27 cellular contexts compared by ENCODE assay signal in the genomic region with DNA sequence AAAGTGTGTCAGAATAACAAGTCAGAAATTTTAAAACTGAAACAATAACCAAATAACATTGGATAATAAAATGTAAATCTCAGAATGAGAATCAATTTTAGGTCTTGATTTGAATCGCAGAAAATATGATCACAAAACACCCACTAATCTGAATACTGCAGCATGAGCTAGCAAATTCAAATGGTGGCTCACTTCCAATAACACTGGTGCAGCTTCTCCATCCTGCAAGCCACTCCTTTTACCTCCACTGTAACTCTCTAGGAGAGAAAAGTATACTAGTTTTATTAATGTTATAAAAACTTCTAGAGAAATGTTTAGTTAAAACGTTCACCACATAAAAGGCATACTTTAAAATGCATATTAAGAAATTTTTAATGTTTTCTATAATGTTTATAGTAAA. TPM values are rescaled to one million over a fixed set of nuclear protein-coding genes. Genes with fewer than 3 reads are reported as not detected.
DNase-seq lines count a peak whose midpoint lies in the region; TF ChIP-seq lines count a peak whose summit lies in the region.
"Had no signal": no experiment of that assay in that cellular context is flagged by ENCODE, and none has a peak within 500 bp of the region (broad histone marks: within the 10 kb centered on the region; RNA-seq: fewer than 3 reads in every experiment).

No MANE protein-coding gene starts in this region.

- no peak overlapping the region for H3K27ac Mint-ChIP-seq in activated CD4-positive, alpha-beta memory T cell treated with anti-CD3 and anti-CD28 coated beads for 36 hours
- H3K27ac Mint-ChIP-seq: activated naive CD4-positive, alpha-beta T cell treated with anti-CD3 and anti-CD28 coated beads, Interleukin-2, amount 50 U/mL, for 72 hours; activated T-helper 17 cell treated with anti-CD3 and anti-CD28 coated beads, Interleukin-2, amount 50 U/mL, for 72 hours; effector memory CD8-positive, alpha-beta T cell; H9; progenitor cell of endocrine pancreas had no signal

- H3K4me3 ChIP-seq in choroid plexus epithelial cell (ENCODE audit: low read depth, low read length), result no peak overlapping the region
- H3K4me3 ChIP-seq: body of pancreas, coronary artery, esophagus muscularis mucosa, SK-N-MC had no signal

- CTCF ChIA-PET in activated CD4-positive, alpha-beta memory T cell treated with anti-CD3 and anti-CD28 coated beads for 36 hours (lab: Charles Lee), result no interaction called here

- POLR2A ChIA-PET in activated CD4-positive, alpha-beta memory T cell treated with anti-CD3 and anti-CD28 coated beads for 36 hours (lab: Charles Lee), result no interaction called here

- DNase-seq in G401 (ENCODE audit: low spot score), result peak; percentile 65
- DNase-seq in OCI-M1 (lab: John Stamatoyannopoulos, UW), result peak; percentile 4
- peak; percentile 42 for DNase-seq in choroid plexus epithelial cell (ENCODE audit: low read depth)
- peak; percentile 36 for DNase-seq in pons (ENCODE audit: low spot score)
- DNase-seq in activated CD4-positive, alpha-beta memory T cell treated with anti-CD3 and anti-CD28 coated beads for 36 hours, result no peak
- DNase-seq in SHP77 (lab: John Stamatoyannopoulos, UW), result no peak
- no peak for DNase-seq in HPDE6-E6E7 (ENCODE audit: extremely low spot score)
- DNase-seq: activated CD4-positive, alpha-beta T cell treated with anti-CD3 and anti-CD28 coated beads, Interleukin-2, amount 50 U/mL, for 48 hours; activated CD4-positive, CD25-positive, alpha-beta regulatory T cell; activated CD8-positive, alpha-beta memory T cell treated with anti-CD3 and anti-CD28 coated beads, Interleukin-2, amount 50 U/mL, for 48 hours; body of pancreas; DMS53; effector memory CD8-positive, alpha-beta T cell; GF-D8; H9; mammary epithelial cell; NCI-H1694; NCI-H2171; NCI-H524; trophoblast cell had no signal

- peaks cover 44% of the 10 kb centered on the region for H3K4me1 Mint-ChIP-seq in activated CD4-positive, alpha-beta memory T cell treated with anti-CD3 and anti-CD28 coated beads for 36 hours (ENCODE audit: low read depth)

- in situ Hi-C loops in G401 (cut with HindIII; ENCODE audit: low sequenced_read_pairs), result no loop called here

- no peak for TF ChIP-seq CTCF in choroid plexus epithelial cell (conservative IDR thresholded peaks at IDR 0.05; ENCODE audit: low read depth, low read length)

- peaks cover 38% of the 10 kb centered on the region for H3K36me3 Mint-ChIP-seq in activated CD4-positive, alpha-beta memory T cell treated with anti-CD3 and anti-CD28 coated beads for 36 hours

- intact Hi-C loops in activated CD4-positive, alpha-beta memory T cell treated with anti-CD3 and anti-CD28 coated beads for 36 hours (cut with micrococcal nuclease), result no loop called here

- no peak overlapping the region for H3K4me3 Mint-ChIP-seq in activated CD4-positive, alpha-beta memory T cell treated with anti-CD3 and anti-CD28 coated beads for 36 hours
- H3K4me3 Mint-ChIP-seq: activated T-helper 17 cell treated with anti-CD3 and anti-CD28 coated beads, Interleukin-2, amount 50 U/mL, for 72 hours; effector memory CD8-positive, alpha-beta T cell; H9; neural crest cell had no signal

- no peaks in the 10 kb centered on the region for H3K9me3 Mint-ChIP-seq in activated CD4-positive, alpha-beta memory T cell treated with anti-CD3 and anti-CD28 coated beads for 36 hours
- H3K9me3 Mint-ChIP-seq: activated T-helper 17 cell treated with anti-CD3 and anti-CD28 coated beads, Interleukin-2, amount 50 U/mL, for 72 hours; effector memory CD8-positive, alpha-beta T cell; H9; neural crest cell had no signal

- H3K27me3 Mint-ChIP-seq in activated CD4-positive, alpha-beta memory T cell treated with anti-CD3 and anti-CD28 coated beads for 36 hours, result no peaks in the 10 kb centered on the region
- H3K27me3 Mint-ChIP-seq: activated T-helper 17 cell treated with anti-CD3 and anti-CD28 coated beads, Interleukin-2, amount 50 U/mL, for 72 hours; effector memory CD8-positive, alpha-beta T cell; progenitor cell of endocrine pancreas had no signal

RNA-seq across cellular contexts. Expression of gene UBE3A, which starts 30.4 kb away (rescaled TPM):
- total RNA-seq in G401 (2014; rRNA removed; shearing (Covaris generic)), result 76.9 and 118 TPM in 2 replicates
- 100 to 1,000 TPM in 1 of 2 experiments, 10 to 100 TPM in 1; 89.0 to 102 TPM for total RNA-seq in activated CD4-positive, alpha-beta memory T cell treated with anti-CD3 and anti-CD28 coated beads for 36 hours

Comparison
In these comparisons a context has a peak if more than half of its experiments do, and no peak if none do; other contexts are left out.
1. DNase-seq: peak in G401 (single experiment), OCI-M1 (single experiment), choroid plexus epithelial cell (single experiment) and pons (single experiment); none in activated CD4-positive, alpha-beta memory T cell treated with anti-CD3 and anti-CD28 coated beads for 36 hours (single experiment), SHP77 (0 of 2) and HPDE6-E6E7 (single experiment).